In the genomic region with DNA sequence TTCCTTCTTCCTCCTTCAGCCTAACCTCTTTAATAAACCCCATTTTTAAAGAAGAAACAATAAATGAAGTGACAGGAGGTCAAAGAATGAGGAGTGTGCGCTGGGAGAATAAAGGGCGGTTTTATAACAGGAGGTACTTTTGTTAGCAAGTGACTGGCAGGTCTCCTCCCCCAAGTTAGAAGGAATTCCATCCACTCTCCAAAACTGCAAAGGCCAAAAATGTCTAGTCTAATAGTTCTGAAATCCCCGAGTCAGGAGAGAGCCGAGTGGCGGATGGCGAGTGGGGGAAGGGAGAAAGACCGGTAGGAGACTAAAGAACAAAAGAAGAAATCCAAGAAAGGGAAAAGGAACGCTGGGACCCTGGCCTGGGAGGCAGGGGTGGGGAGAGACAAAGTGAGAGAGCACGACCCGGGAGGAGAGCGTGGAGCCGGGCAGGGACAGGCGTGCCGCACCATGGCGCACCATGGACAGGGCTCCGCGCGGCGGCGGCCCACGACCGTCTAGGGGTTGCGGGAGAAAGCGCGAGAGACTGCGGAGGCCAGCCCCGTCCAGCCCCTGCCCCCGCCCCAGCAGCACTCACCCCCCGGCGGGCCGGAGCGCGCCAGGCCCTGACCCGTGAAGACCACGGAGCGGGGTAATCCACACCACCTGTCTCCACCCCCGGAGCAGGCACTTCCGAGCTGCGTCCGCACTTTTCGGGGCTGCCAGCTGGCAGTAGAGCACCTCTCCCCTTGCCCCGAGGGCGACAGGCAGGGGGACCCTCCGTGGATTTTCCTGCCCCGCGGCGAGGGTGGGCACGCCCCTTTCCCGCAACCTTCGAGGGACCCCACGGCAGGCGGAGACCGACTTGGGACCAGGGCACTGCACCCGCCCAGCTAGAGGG, we compare ENCODE assay signal across 8 cellular contexts. TPM values are rescaled to one million over a fixed set of nuclear protein-coding genes. Genes with fewer than 3 reads are reported as not detected.
A peak's percentile ranks its signal among the peaks of the same experiment; 100 is the strongest.
DNase-seq lines count a peak whose midpoint lies in the region; ATAC-seq lines count a peak whose summit lies in the region.

No MANE protein-coding gene starts in this region.

- peak; percentile 66 for DNase-seq in AG20443 (ENCODE audit: low spot score)
- DNase-seq in caudate nucleus (lab: John Stamatoyannopoulos, UW), result peak in 27 of 61 donors; percentile 7 to 70 (median 38)
- peak; percentile 87 for DNase-seq in left kidney (ENCODE audit: low read depth, low spot score)
- peak; percentile 51 to 77 for DNase-seq in aorta
- DNase-seq in GM19238 (ENCODE audit: insufficient read length, low spot score), result no peak

- H3K27ac ChIP-seq in HUES48 (ENCODE audit: low read depth, low read length) (peak overlapping the region; percentile 93), caudate nucleus (ENCODE audit: low read depth, low read length) (peak overlapping the region; percentile 73), aorta (ENCODE audit: low read depth in 1 of 2, low read length in 2 of 2) (no peak overlapping the region)

- H3K36me3 ChIP-seq in HUES48 (ENCODE audit: control insufficient read depth, insufficient read depth, low read length) (no peaks in the 10 kb centered on the region), aorta (ENCODE audit: control insufficient read depth in 1 of 2, insufficient read depth in 2 of 2, low read length in 1 of 2) (no peaks in the 10 kb centered on the region)

- H3K4me3 ChIP-seq in HUES48 (ENCODE audit: low read depth, low read length) (peak overlapping the region; percentile 89), aorta (ENCODE audit: low read length in 2 of 2) (peak overlapping the region; percentile 64 to 81)

- H3K27me3 ChIP-seq in HUES48 (ENCODE audit: control insufficient read depth, insufficient read depth, low read length), result peaks cover 50% of the 10 kb centered on the region
- H3K27me3 ChIP-seq in aorta (ENCODE audit: control insufficient read depth in 1 of 2, insufficient read depth in 2 of 2, low read length in 1 of 2), result no peaks in the 10 kb centered on the region

- 0 out of 2 replicates have a peak overlapping the region, but pooled peaks have one; percentile 12 for H3K9ac ChIP-seq in HUES48 (ENCODE audit: low read depth, low read length)

- peak; percentile 56 for ATAC-seq in aorta (ENCODE audit: low FRiP score)
- ATAC-seq in HG03442 (IDR thresholded peaks at IDR 0.05; ENCODE audit: unreplicated experiment), result no peak
- no peak for ATAC-seq in HG03159 (IDR thresholded peaks at IDR 0.05; ENCODE audit: unreplicated experiment)

- no peaks in the 10 kb centered on the region for H3K9me3 ChIP-seq in HUES48 (ENCODE audit: control insufficient read depth, insufficient read depth, low read length)
- no peaks in the 10 kb centered on the region for H3K9me3 ChIP-seq in aorta (ENCODE audit: control insufficient read depth, low read length)

- intact Hi-C loops in aorta (cut with DNase I), result no loop called here

- 1% methylated on average over 44 to 54 of the region's 54 CpGs for WGBS in aorta, 2 donors

- H3K4me1 ChIP-seq in HUES48 (ENCODE audit: control insufficient read depth, insufficient read depth, low read length) (peaks cover 40% of the 10 kb centered on the region), aorta (ENCODE audit: control insufficient read depth in 1 of 2, insufficient read depth in 2 of 2, low read length in 2 of 2) (no peaks in the 10 kb centered on the region)

RNA-seq across cellular contexts. Expression of gene CDH2, which starts 1.6 kb away (rescaled TPM):
- total RNA-seq in aorta, result 10 to 100 TPM in 1 of 2 donors, 1 to 10 TPM in 1; 6.9 to 10.1 TPM
- polyA plus RNA-seq in aorta, result 10 to 100 TPM; 12.6 to 13.9 TPM

Comparison
In these comparisons a context has a peak if more than half of its experiments do, and no peak if none do; other contexts are left out.
1. H3K27ac ChIP-seq: peak in HUES48 (single experiment) and caudate nucleus (single experiment); none in aorta (0 of 2).